In genomic region chr21:41641821-41642368, GRCh38 we compare ENCODE assay signal across 10 cellular contexts.
DNase-seq lines count a peak whose midpoint lies in the region; ATAC-seq and TF ChIP-seq lines count a peak whose summit lies in the region.
"Had no signal": no experiment of that assay in that cellular context is flagged by ENCODE, and none has a peak within 500 bp of the region (broad histone marks: within the 10 kb centered on the region; RNA-seq: fewer than 3 reads in every experiment).

No MANE protein-coding gene starts in this region.

- intact Hi-C loops in left ventricle myocardium inferior (cut with micrococcal nuclease) (no loop called here), gastrocnemius medialis (cut with DNase I; ENCODE audit: low total_unique reads) (no loop called here)

- in situ Hi-C loops in gastrocnemius medialis (cut with MboI; ENCODE audit: low sequenced_read_pairs in 4 of 4), result no loop called here

- TF ChIP-seq CTCF in left ventricle myocardium inferior (IDR thresholded peaks at IDR 0.05; ENCODE audit: borderline replicate concordance), result no peak
- TF ChIP-seq CTCF in gastrocnemius medialis (IDR thresholded peaks at IDR 0.05 in 4 of 5, conservative IDR thresholded peaks at IDR 0.05 in 1 of 5), result no peak

- H3K9me3 ChIP-seq in left ventricle myocardium inferior (replicated peaks) (peaks cover 9% of the 10 kb centered on the region), gastrocnemius medialis (no peaks in the 10 kb centered on the region)
- H3K9me3 ChIP-seq: right lobe of liver had no signal

- peak; percentile 64 to 67 for ATAC-seq in gastrocnemius medialis
- ATAC-seq in HG02981 (IDR thresholded peaks at IDR 0.05; ENCODE audit: unreplicated experiment), result no peak
- ATAC-seq in GM19328 (IDR thresholded peaks at IDR 0.05; ENCODE audit: unreplicated experiment), result no peak
- ATAC-seq in HG03280 (IDR thresholded peaks at IDR 0.05; ENCODE audit: unreplicated experiment), result no peak

- no peak for TF ChIP-seq POLR2A in gastrocnemius medialis (IDR thresholded peaks at IDR 0.05)

- DNase-seq in ELF-1 (ENCODE audit: low read depth, low spot score) (peak; percentile 31), left ventricle myocardium inferior (peak; percentile 70), gastrocnemius medialis (peak in 1 of 2 donors; percentile 49), NCI-H748 (lab: John Stamatoyannopoulos, UW; ENCODE audit: unreplicated experiment) (no peak)
- DNase-seq: SIG-M5 had no signal

- peaks cover 28% of the 10 kb centered on the region for H3K4me1 ChIP-seq in left ventricle myocardium inferior
- peaks cover 0 to 2% of the 10 kb centered on the region in 2 donors for H3K4me1 ChIP-seq in gastrocnemius medialis
- H3K4me1 ChIP-seq: right lobe of liver had no signal

- H3K27ac ChIP-seq in angular gyrus (ENCODE audit: low read depth, low read length) (peak overlapping the region; percentile 74), left ventricle myocardium inferior (replicated peaks) (peak overlapping the region; percentile 76), gastrocnemius medialis (peak overlapping the region; percentile 43 to 57 (median 48))
- H3K27ac ChIP-seq: right lobe of liver had no signal

- H3K36me3 ChIP-seq in left ventricle myocardium inferior (no peaks in the 10 kb centered on the region), gastrocnemius medialis (no peaks in the 10 kb centered on the region)
- H3K36me3 ChIP-seq: right lobe of liver had no signal

- no peaks in the 10 kb centered on the region for H3K27me3 ChIP-seq in left ventricle myocardium inferior (ENCODE audit: low read depth)
- peaks cover 0 to 8% (median 7%) of the 10 kb centered on the region in 3 donors for H3K27me3 ChIP-seq in gastrocnemius medialis
- H3K27me3 ChIP-seq: right lobe of liver had no signal

- H3K4me3 ChIP-seq in left ventricle myocardium inferior (no peak overlapping the region), gastrocnemius medialis (no peak overlapping the region)
- H3K4me3 ChIP-seq: right lobe of liver had no signal

Comparison
In these comparisons a context has a peak if more than half of its experiments do, and no peak if none do; other contexts are left out.
1. ATAC-seq: peak in gastrocnemius medialis (2 of 2); none in HG02981 (single experiment), GM19328 (single experiment) and HG03280 (single experiment).
2. Peak in every context shown above with its lines, with median percentiles within 50 percentile points of each other: H3K27ac ChIP-seq.